In the genomic region with DNA sequence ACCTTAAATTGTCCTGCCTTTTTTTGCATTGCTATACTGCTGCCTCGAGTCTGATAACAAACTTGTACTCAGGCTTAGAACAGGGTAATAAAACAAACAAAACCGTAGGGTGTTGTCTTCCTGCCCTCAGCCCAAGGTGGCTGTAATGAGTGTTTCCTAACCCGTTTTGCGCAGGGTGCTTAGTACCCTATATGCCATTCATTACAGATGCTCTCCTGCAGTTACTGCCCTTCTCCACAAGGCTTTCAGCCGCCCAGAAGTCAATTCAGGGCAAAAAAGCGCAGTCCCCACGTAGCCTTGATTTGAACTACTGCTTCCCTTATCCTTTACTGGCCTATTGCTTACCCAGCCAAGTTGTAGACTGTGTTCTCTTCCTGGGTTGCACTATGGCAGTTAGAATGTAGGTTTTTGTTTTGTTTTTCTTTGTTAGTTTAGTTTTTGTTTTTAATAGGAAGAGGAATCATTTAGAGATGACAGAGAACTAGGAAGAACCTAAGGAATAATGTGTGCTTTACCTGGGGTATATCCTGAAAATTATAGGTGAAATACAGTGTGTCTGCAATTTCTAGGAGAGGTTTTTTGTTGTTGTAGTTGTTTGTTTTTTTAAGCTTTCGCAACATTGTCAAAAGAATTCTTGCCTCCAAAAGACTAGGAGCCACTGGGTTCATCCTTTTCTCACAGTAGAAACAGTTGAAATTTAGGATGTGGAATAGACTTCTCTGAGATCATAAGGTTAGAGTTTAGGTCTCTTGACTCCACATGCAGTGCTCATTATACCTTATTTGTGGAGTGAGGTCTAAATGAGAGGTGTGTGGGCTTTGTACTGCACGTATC, we compare ENCODE assay signal across 8 cellular contexts. TPM values are rescaled to one million over a fixed set of nuclear protein-coding genes. Genes with fewer than 3 reads are reported as not detected.
DNase-seq lines count a peak whose midpoint lies in the region; ATAC-seq, FAIRE-seq and TF ChIP-seq lines count a peak whose summit lies in the region.

No MANE protein-coding gene starts in this region.

- TF ChIP-seq CTCF in D721Med (IDR thresholded peaks at IDR 0.05; ENCODE audit: insufficient read depth, missing control alignments) (peak; percentile 20), RWPE1 (conservative IDR thresholded peaks at IDR 0.05; ENCODE audit: low read depth) (peak; percentile 77), pancreas (IDR thresholded peaks at IDR 0.05) (peak; percentile 25 to 61 (median 32))

- ATAC-seq in GM19463 (IDR thresholded peaks at IDR 0.05; ENCODE audit: unreplicated experiment) (peak; percentile 48), HG03575 (IDR thresholded peaks at IDR 0.05; ENCODE audit: extremely low read depth, insufficient number of reproducible peaks, low FRiP score, unreplicated experiment) (peak; percentile 40), pancreas (peak; percentile 36 to 68 (median 57))

- intact Hi-C loops in activated T-helper 2 cell treated with anti-CD3 and anti-CD28 coated beads, Interferon-gamma antibody, Interleukin-2, Interleukin-4, amounts not matched to agents 10 μg/mL and 5 μg/mL and 100 μg/mL, durations not matched to agents 14 hours and 24 hours and 36 hours (cut with micrococcal nuclease): loop anchor here (2.0 to 5.0 kb wide), 5 partner anchors 65 to 657 kb away; partner anchors contain the start of genes CD74, GRPEL2, PPARGC1B and RPS14
- intact Hi-C loops in pancreas (cut with DNase I): no loop called here

- peak overlapping the region; percentile 82 to 100 (median 95) for H3K4me3 ChIP-seq in pancreas
- peak overlapping the region; percentile 96 for H3K4me3 ChIP-seq in urinary bladder (ENCODE audit: low read depth, low read length)

- no peaks in the 10 kb centered on the region for H3K27me3 Mint-ChIP-seq in activated T-helper 2 cell treated with anti-CD3 and anti-CD28 coated beads, Interferon-gamma antibody, Interleukin-2, Interleukin-4, amounts not matched to agents 10 μg/mL and 5 μg/mL and 100 μg/mL, durations not matched to agents 14 hours and 24 hours and 36 hours (ENCODE audit: low read depth)

- no peaks in the 10 kb centered on the region for H3K9me3 ChIP-seq in pancreas

- CTCF ChIA-PET in RWPE1 (lab: Yijun Ruan, JAX): interaction anchor here (0.6 to 1.4 kb wide), 5 partner anchors 8 to 365 kb away, joined by 3 to 5 read pairs (median 3); no protein-coding TSS in a partner anchor

- peaks cover 0 to 12% (median 0%) of the 10 kb centered on the region in 3 donors for H3K36me3 ChIP-seq in pancreas
- no peaks in the 10 kb centered on the region for H3K36me3 ChIP-seq in urinary bladder (ENCODE audit: insufficient read depth)

- no peak for DNase-seq in D721Med (ENCODE audit: insufficient read length, low spot score)
- DNase-seq in RWPE1 (ENCODE audit: low spot score): peak; percentile 87
- peak; percentile 66 for DNase-seq in activated T-helper 2 cell treated with anti-CD3 and anti-CD28 coated beads, Interferon-gamma antibody, Interleukin-2, Interleukin-4, amounts not matched to agents 10 μg/mL and 5 μg/mL and 100 μg/mL, durations not matched to agents 14 hours and 24 hours and 36 hours (ENCODE audit: low spot score)
- DNase-seq in frontal cortex (ENCODE audit: low spot score in 2 of 2): peak; percentile 38 to 41
- DNase-seq in pancreas: peak in 3 of 6 donors; percentile 21 to 46 (median 28)

- POLR2A ChIA-PET in RWPE1 (lab: Yijun Ruan, JAX; ENCODE audit: low non-redundant PET): no interaction called here

- H3K36me3 Mint-ChIP-seq in activated T-helper 2 cell treated with anti-CD3 and anti-CD28 coated beads, Interferon-gamma antibody, Interleukin-2, Interleukin-4, amounts not matched to agents 10 μg/mL and 5 μg/mL and 100 μg/mL, durations not matched to agents 14 hours and 24 hours and 36 hours (ENCODE audit: low read depth): peaks cover 37% of the 10 kb centered on the region

- peak overlapping the region; percentile 96 for H3K4me3 Mint-ChIP-seq in activated T-helper 2 cell treated with anti-CD3 and anti-CD28 coated beads, Interferon-gamma antibody, Interleukin-2, Interleukin-4, amounts not matched to agents 10 μg/mL and 5 μg/mL and 100 μg/mL, durations not matched to agents 14 hours and 24 hours and 36 hours (ENCODE audit: low read depth)

- H3K9me3 Mint-ChIP-seq in activated T-helper 2 cell treated with anti-CD3 and anti-CD28 coated beads, Interferon-gamma antibody, Interleukin-2, Interleukin-4, amounts not matched to agents 10 μg/mL and 5 μg/mL and 100 μg/mL, durations not matched to agents 14 hours and 24 hours and 36 hours: no peaks in the 10 kb centered on the region

- peaks cover 14 to 18% (median 16%) of the 10 kb centered on the region in 3 donors for H3K4me1 ChIP-seq in pancreas
- H3K4me1 ChIP-seq in urinary bladder (ENCODE audit: insufficient read depth): no peaks in the 10 kb centered on the region

- peak overlapping the region; percentile 95 for H3K27ac Mint-ChIP-seq in activated T-helper 2 cell treated with anti-CD3 and anti-CD28 coated beads, Interferon-gamma antibody, Interleukin-2, Interleukin-4, amounts not matched to agents 10 μg/mL and 5 μg/mL and 100 μg/mL, durations not matched to agents 14 hours and 24 hours and 36 hours

- peaks cover 39% of the 10 kb centered on the region for H3K4me1 Mint-ChIP-seq in activated T-helper 2 cell treated with anti-CD3 and anti-CD28 coated beads, Interferon-gamma antibody, Interleukin-2, Interleukin-4, amounts not matched to agents 10 μg/mL and 5 μg/mL and 100 μg/mL, durations not matched to agents 14 hours and 24 hours and 36 hours (ENCODE audit: low read depth)

- 18 to 19% methylated on average over 9 of the region's 9 CpGs for WGBS in pancreas, 2 donors
- WGBS in urinary bladder: 21% methylated on average over 9 of the region's 9 CpGs

- H3K27me3 ChIP-seq in pancreas: no peaks in the 10 kb centered on the region

- FAIRE-seq in D721Med (lab: Jason Lieb, UNC) (no peak), frontal cortex (lab: Jason Lieb, UNC) (no peak), pancreas (lab: Jason Lieb, UNC) (no peak)

- H3K27ac ChIP-seq in RWPE1 (no peak overlapping the region; the same call in 1 of the 2 replicates), pancreas (peak overlapping the region in 2 of 4 donors; percentile 86 to 93), urinary bladder (ENCODE audit: low read depth) (peak overlapping the region; percentile 83)

RNA-seq across cellular contexts. Expression of gene HMGXB3, which starts 1.3 kb away (rescaled TPM):
- total RNA-seq in activated T-helper 2 cell treated with anti-CD3 and anti-CD28 coated beads, Interferon-gamma antibody, Interleukin-2, Interleukin-4, amounts not matched to agents 10 μg/mL and 5 μg/mL and 100 μg/mL, durations not matched to agents 14 hours and 24 hours and 36 hours: 39.6 and 42.2 TPM in 2 replicates
- total RNA-seq in frontal cortex: 21.2 TPM
- 10 to 100 TPM in 4 of 6 donors, 1 to 10 TPM in 2; 8.6 to 16.4 (median 10.7) TPM for total RNA-seq in pancreas
- polyA plus RNA-seq in pancreas: 10 to 100 TPM; 20.7 to 21.4 TPM
- total RNA-seq in urinary bladder: 24.3 TPM
- 16.3 TPM for polyA plus RNA-seq in urinary bladder

RNA-seq across cellular contexts. Expression of gene TIGD6, which starts 1.4 kb away (rescaled TPM):
- total RNA-seq in activated T-helper 2 cell treated with anti-CD3 and anti-CD28 coated beads, Interferon-gamma antibody, Interleukin-2, Interleukin-4, amounts not matched to agents 10 μg/mL and 5 μg/mL and 100 μg/mL, durations not matched to agents 14 hours and 24 hours and 36 hours: 2.4 and 2.6 TPM in 2 replicates
- total RNA-seq in frontal cortex (4.1 TPM), pancreas (1 to 10 TPM; 1.5 to 3.6 (median 2.0) TPM), urinary bladder (4.8 TPM)
- polyA plus RNA-seq in pancreas (1 to 10 TPM; 2.3 to 2.6 TPM), urinary bladder (4.1 TPM)

RNA-seq across cellular contexts. Expression of gene SLC26A2, which starts 41.3 kb away (rescaled TPM):
- 7.7 and 8.0 TPM in 2 replicates for total RNA-seq in activated T-helper 2 cell treated with anti-CD3 and anti-CD28 coated beads, Interferon-gamma antibody, Interleukin-2, Interleukin-4, amounts not matched to agents 10 μg/mL and 5 μg/mL and 100 μg/mL, durations not matched to agents 14 hours and 24 hours and 36 hours
- total RNA-seq in frontal cortex (16.3 TPM), pancreas (1 to 10 TPM; 3.1 to 7.4 (median 4.4) TPM), urinary bladder (34.9 TPM)
- polyA plus RNA-seq in pancreas (1 to 10 TPM; 1.1 to 3.0 TPM), urinary bladder (5.0 TPM)

RNA-seq across cellular contexts. Expression of gene PDE6A, which starts 57.3 kb away (rescaled TPM):
- not detected in 2 replicates for total RNA-seq in activated T-helper 2 cell treated with anti-CD3 and anti-CD28 coated beads, Interferon-gamma antibody, Interleukin-2, Interleukin-4, amounts not matched to agents 10 μg/mL and 5 μg/mL and 100 μg/mL, durations not matched to agents 14 hours and 24 hours and 36 hours
- not detected for total RNA-seq in frontal cortex
- not detected for total RNA-seq in pancreas
- not detected for polyA plus RNA-seq in pancreas
- total RNA-seq in urinary bladder: 0.05 TPM
- polyA plus RNA-seq in urinary bladder: 0.01 TPM

Comparison
In these comparisons a context has a peak if more than half of its experiments do, and no peak if none do; other contexts are left out.
1. CTCF ChIP-seq: peak in every context shown above with its lines; median percentile 77 in RWPE1; 32 in pancreas; 20 in D721Med.